In the genomic region with DNA sequence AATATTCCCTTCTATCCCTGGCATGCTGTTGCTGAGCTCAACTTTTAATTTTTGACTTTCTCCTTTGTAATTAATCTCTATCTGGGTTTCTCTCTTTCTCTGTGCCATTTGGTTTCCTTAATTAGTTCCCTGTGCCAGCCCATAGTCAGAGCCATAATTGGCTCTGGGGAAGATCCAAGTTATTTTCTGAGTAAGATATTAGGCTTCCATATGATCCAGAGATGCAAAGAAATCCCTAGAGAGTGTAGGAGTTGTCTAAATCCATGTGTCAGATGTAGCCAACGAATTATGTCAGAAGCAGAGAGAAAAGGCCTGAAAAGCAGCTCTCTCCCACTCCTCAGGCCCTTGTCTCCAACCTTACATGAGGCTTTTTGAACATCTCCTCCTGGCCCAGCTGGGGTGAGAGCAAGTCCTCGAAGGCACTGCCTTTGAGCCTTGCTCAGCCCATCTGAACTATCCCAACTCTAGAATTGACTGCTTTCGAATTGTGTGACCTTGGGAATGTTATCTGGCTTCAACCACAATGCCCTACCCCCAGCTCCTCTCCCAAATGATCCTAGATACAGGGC, we compare ENCODE assay signal across 24 cellular contexts. TPM values are rescaled to one million over a fixed set of nuclear protein-coding genes. Genes with fewer than 3 reads are reported as not detected.
"Had no signal": no experiment of that assay in that cellular context is flagged by ENCODE, and none has a peak within 500 bp of the region (broad histone marks: within the 10 kb centered on the region; RNA-seq: fewer than 3 reads in every experiment).

No MANE protein-coding gene starts in this region.

- H3K27ac ChIP-seq: gastrocnemius medialis, neutrophil, pancreas, right lobe of liver, thoracic aorta, tibial nerve, upper lobe of left lung had no signal

- DNase-seq: cortex of kidney; effector CD4-positive, alpha-beta T cell; foreskin fibroblast; gastrocnemius medialis; head of caudate nucleus; kidney; mucosa of descending colon; naive B cell; pancreas; right lobe of liver; small intestine; stimulated activated CD4-positive, alpha-beta T cell treated with anti-CD3 and anti-CD28 coated beads, Interleukin-15, amount 100 ng/mL, for 24 hours; stimulated activated CD4-positive, alpha-beta T cell treated with anti-CD3 and anti-CD28 coated beads, Interleukin-2, amount 100 ng/mL, for 48 hours; stimulated activated naive CD4-positive, alpha-beta T cell; stimulated activated naive CD8-positive, alpha-beta T cell treated with anti-CD3 and anti-CD28 coated beads, Interleukin-15, amount 100 ng/mL, for 72 hours; upper lobe of left lung had no signal

RNA-seq across cellular contexts. Expression of a gene that starts 46.4 kb away (rescaled TPM):
- total RNA-seq: gastrocnemius medialis; left lobe of liver; liver; natural killer cell treated with Interleukin-12 subunit alpha and Interleukin-12 subunit beta and Interleukin-15 and Interleukin-18, amount 100 ng/mL, for 72 hours; neural crest cell; pancreas; progenitor cell of endocrine pancreas; right lobe of liver; thoracic aorta had no signal
